8 cellular contexts compared by ENCODE assay signal in the genomic region with DNA sequence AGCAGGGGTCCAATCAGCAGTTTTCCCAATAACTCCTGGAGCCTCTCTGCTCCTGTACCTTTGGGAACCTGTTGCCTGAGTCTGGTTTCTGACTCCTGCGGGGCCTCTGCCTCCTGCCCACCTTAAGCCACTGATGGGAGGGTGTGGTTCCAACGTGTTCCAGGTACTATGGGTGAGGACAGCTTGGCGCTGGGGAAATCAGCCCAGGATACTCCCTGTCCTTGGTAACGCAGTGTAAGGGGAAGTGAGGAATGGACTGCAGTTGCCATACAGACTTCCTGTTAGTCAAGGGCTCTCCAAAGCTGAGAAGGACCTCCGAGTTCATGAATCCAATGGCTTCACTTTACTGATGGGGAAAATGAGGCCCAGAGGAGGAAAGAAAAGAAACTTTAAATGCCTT. TPM values are rescaled to one million over a fixed set of nuclear protein-coding genes. Genes with fewer than 3 reads are reported as not detected.
A peak's percentile ranks its signal among the peaks of the same experiment; 100 is the strongest.
DNase-seq lines count a peak whose midpoint lies in the region; ATAC-seq and TF ChIP-seq lines count a peak whose summit lies in the region.

No MANE protein-coding gene starts in this region.

- H3K4me1 ChIP-seq in heart left ventricle (peaks cover 5 to 43% (median 39%) of the 10 kb centered on the region in 12 donors), uterus (peaks cover 0 to 8% of the 10 kb centered on the region in 2 donors)

- H3K36me3 ChIP-seq in heart left ventricle (peaks cover 0 to 9% (median 4%) of the 10 kb centered on the region in 9 donors), uterus (no peaks in the 10 kb centered on the region)

- DNase-seq in heart left ventricle, result peak in 1 of 5 donors; percentile 37
- no peak for DNase-seq in cardiac septum (ENCODE audit: low spot score)
- DNase-seq in activated naive CD4-positive, alpha-beta T cell treated with anti-CD3 and anti-CD28 coated beads, Interleukin-2, amount 50 U/mL, for 72 hours (ENCODE audit: low spot score in 2 of 2), result no peak
- peak; percentile 46 for DNase-seq in medulla oblongata (ENCODE audit: extremely low spot score)
- no peak for DNase-seq in uterus
- no peak for DNase-seq in NCI-H82 (lab: John Stamatoyannopoulos, UW)

- TF ChIP-seq CTCF in heart left ventricle (IDR thresholded peaks at IDR 0.05), result no peak
- no peak for TF ChIP-seq CTCF in uterus (IDR thresholded peaks at IDR 0.05)

- H3K36me3 Mint-ChIP-seq in activated naive CD4-positive, alpha-beta T cell treated with anti-CD3 and anti-CD28 coated beads, Interleukin-2, amount 50 U/mL, for 72 hours, result peaks cover 11 to 14% of the 10 kb centered on the region in 2 donors

- 37 to 47% (median 43%) methylated on average over 4 to 5 of the region's 5 CpGs for WGBS in heart left ventricle, 4 donors

- TF ChIP-seq POLR2A in heart left ventricle (IDR thresholded peaks at IDR 0.05) (no peak), uterus (IDR thresholded peaks at IDR 0.05) (no peak)

- ATAC-seq in heart left ventricle (no peak), HG02938 (IDR thresholded peaks at IDR 0.05; ENCODE audit: unreplicated experiment) (no peak), GM18511 (IDR thresholded peaks at IDR 0.05; ENCODE audit: unreplicated experiment) (no peak)
- ATAC-seq in activated naive CD4-positive, alpha-beta T cell treated with anti-CD3 and anti-CD28 coated beads, Interleukin-2, amount 50 U/mL, for 72 hours, result no peak

- H3K4me3 ChIP-seq in heart left ventricle (peak overlapping the region in 5 of 12 donors; percentile 77 to 91 (median 86)), uterus (no peak overlapping the region)

- peak overlapping the region in 11 of 12 donors; percentile 70 to 95 (median 91) for H3K27ac ChIP-seq in heart left ventricle
- H3K27ac ChIP-seq in uterus, result peak overlapping the region; percentile 90 to 94

- no peaks in the 10 kb centered on the region for H3K27me3 ChIP-seq in heart left ventricle
- H3K27me3 ChIP-seq in uterus, result no peaks in the 10 kb centered on the region

- H3K27ac Mint-ChIP-seq in activated naive CD4-positive, alpha-beta T cell treated with anti-CD3 and anti-CD28 coated beads, Interleukin-2, amount 50 U/mL, for 72 hours, result peak overlapping the region; percentile 91 to 95

- H3K9me3 ChIP-seq in heart left ventricle, result no peaks in the 10 kb centered on the region
- H3K9me3 ChIP-seq in uterus, result no peaks in the 10 kb centered on the region

- intact Hi-C loops in heart left ventricle (cut with DNase I) (loop anchor here (1.0 to 5.0 kb wide), 12 partner anchors 35 to 315 kb away; a partner anchor contains a TSS), cardiac septum (cut with DNase I) (loop anchor here (1.0 to 5.0 kb wide), 5 partner anchors 69 to 315 kb away; a partner anchor contains a TSS), uterus (cut with DNase I; ENCODE audit: low total_unique reads) (loop anchor here (2.0 to 10.0 kb wide), 2 partner anchors 109 to 307 kb away; no protein-coding TSS in a partner anchor)

- H3K9me3 Mint-ChIP-seq in activated naive CD4-positive, alpha-beta T cell treated with anti-CD3 and anti-CD28 coated beads, Interleukin-2, amount 50 U/mL, for 72 hours, result no peaks in the 10 kb centered on the region

RNA-seq across cellular contexts. Expression of a gene that starts 1.2 kb away (rescaled TPM):
- total RNA-seq in heart left ventricle, result 10 to 100 TPM; 26.7 to 53.5 (median 40.8) TPM
- polyA plus RNA-seq in heart left ventricle, result 10 to 100 TPM; 17.0 to 34.3 TPM
- 32.4 TPM for total RNA-seq in cardiac septum
- 10 to 100 TPM; 26.6 to 30.6 TPM for total RNA-seq in activated naive CD4-positive, alpha-beta T cell treated with anti-CD3 and anti-CD28 coated beads, Interleukin-2, amount 50 U/mL, for 72 hours
- 10 to 100 TPM in 3 of 4 donors, 1 to 10 TPM in 1; 6.9 to 36.5 (median 17.7) TPM for total RNA-seq in uterus

RNA-seq across cellular contexts. Expression of a gene that starts 24.5 kb away (rescaled TPM):
- 10 to 100 TPM in 6 of 9 donors, 1 to 10 TPM in 3; 7.8 to 11.8 (median 10.6) TPM for total RNA-seq in heart left ventricle
- polyA plus RNA-seq in heart left ventricle, result 10 to 100 TPM; 11.6 to 12.0 TPM
- 14.0 TPM for total RNA-seq in cardiac septum
- total RNA-seq in activated naive CD4-positive, alpha-beta T cell treated with anti-CD3 and anti-CD28 coated beads, Interleukin-2, amount 50 U/mL, for 72 hours, result 10 to 100 TPM; 30.8 to 39.0 TPM
- 10 to 100 TPM in 2 of 4 donors, 1 to 10 TPM in 2; 1.3 to 28.7 (median 10.6) TPM for total RNA-seq in uterus
